Comparison of ENCODE assay signal across 14 cellular contexts in the genomic region with DNA sequence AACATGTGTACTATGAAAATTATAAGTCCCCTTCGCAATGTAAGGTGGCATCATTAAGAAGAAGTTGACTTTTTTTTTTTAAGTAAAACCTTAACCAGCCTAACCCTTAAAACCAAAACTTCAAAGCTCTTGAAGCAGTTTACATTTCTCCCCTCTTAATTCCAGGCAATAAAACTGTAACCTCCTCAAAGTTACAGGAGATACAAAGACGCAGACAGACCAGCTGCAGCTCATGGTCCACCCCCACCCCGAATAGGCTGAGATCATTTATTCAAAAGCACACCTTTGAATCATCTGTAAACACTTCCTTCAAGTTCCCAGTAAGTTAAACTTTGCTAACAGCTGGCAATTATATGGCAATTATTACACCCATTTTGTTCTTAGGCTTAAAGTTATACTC.
DNase-seq lines count a peak whose midpoint lies in the region; ATAC-seq and TF ChIP-seq lines count a peak whose summit lies in the region.
"Had no signal": no experiment of that assay in that cellular context is flagged by ENCODE, and none has a peak within 500 bp of the region (broad histone marks: within the 10 kb centered on the region; RNA-seq: fewer than 3 reads in every experiment).

No MANE protein-coding gene starts in this region.

- POLR2A ChIA-PET in Caco-2 (lab: Charles Lee) (no interaction called here), PC-9 (lab: Charles Lee; ENCODE audit: unreplicated experiment) (no interaction called here)

- H3K4me1 ChIP-seq in Caco-2 (peaks cover 86% of the 10 kb centered on the region), PC-9 (replicated peaks; ENCODE audit: insufficient read depth) (no peaks in the 10 kb centered on the region), testis (no peaks in the 10 kb centered on the region)

- H3K9me3 Mint-ChIP-seq in Caco-2 (ENCODE audit: unreplicated experiment) (no peaks in the 10 kb centered on the region), nephron progenitor cell (no peaks in the 10 kb centered on the region)

- no peaks in the 10 kb centered on the region for H3K79me2 ChIP-seq in PC-9 (ENCODE audit: low read depth)

- H3K4me1 Mint-ChIP-seq in Caco-2 (ENCODE audit: low read depth, unreplicated experiment) (peaks cover 69% of the 10 kb centered on the region), nephron progenitor cell (peaks cover 70% of the 10 kb centered on the region)
- H3K4me1 Mint-ChIP-seq: B cell; CD4-positive, alpha-beta memory T cell had no signal

- no peak for ATAC-seq in HG03521 (IDR thresholded peaks at IDR 0.05; ENCODE audit: unreplicated experiment)
- ATAC-seq: HepG2 had no signal

- CTCF ChIA-PET in Caco-2 (lab: Charles Lee) (interaction anchor here (1.9 kb wide), 1 partner anchor 12 kb away, joined by 7 read pairs; no protein-coding TSS in a partner anchor), PC-9 (lab: Charles Lee) (interaction anchor here (0.6 kb wide), 1 partner anchor 587 kb away, joined by 6 read pairs; no protein-coding TSS in a partner anchor)

- H3K9me3 ChIP-seq in Caco-2, result no peaks in the 10 kb centered on the region
- no peaks in the 10 kb centered on the region for H3K9me3 ChIP-seq in PC-9 (ENCODE audit: insufficient read depth, low read depth)
- no peaks in the 10 kb centered on the region for H3K9me3 ChIP-seq in testis

- WGBS in testis, 2 donors, result 65 to 79% methylated on average over 3 of the region's 3 CpGs

- H3K36me3 Mint-ChIP-seq in Caco-2 (ENCODE audit: insufficient read depth, unreplicated experiment), result no peaks in the 10 kb centered on the region
- H3K36me3 Mint-ChIP-seq in nephron progenitor cell (ENCODE audit: low read depth), result no peaks in the 10 kb centered on the region
- H3K36me3 Mint-ChIP-seq: CD4-positive, alpha-beta memory T cell had no signal

- no peak for TF ChIP-seq CTCF in Caco-2 (IDR thresholded peaks at IDR 0.05; ENCODE audit: insufficient read depth in 1 of 2, low read depth in 1 of 2, low read length in 1 of 2, severe bottlenecking in 1 of 2, unreplicated experiment in 1 of 2)
- no peak for TF ChIP-seq CTCF in nephron progenitor cell (IDR thresholded peaks at IDR 0.05)
- TF ChIP-seq CTCF in PC-9 (conservative IDR thresholded peaks at IDR 0.05), result no peak
- TF ChIP-seq CTCF in testis (IDR thresholded peaks at IDR 0.05), result no peak

- H3K27me3 ChIP-seq in Caco-2 (replicated peaks; ENCODE audit: control insufficient read depth, insufficient read depth, low read length) (no peaks in the 10 kb centered on the region), PC-9 (ENCODE audit: insufficient read depth, low read depth) (0 out of 2 replicates have a peak, but pooled peaks cover 4% of the 10 kb centered on the region), testis (no peaks in the 10 kb centered on the region)

- intact Hi-C loops in Caco-2 (cut with micrococcal nuclease; ENCODE audit: unreplicated experiment), result loop anchor here (2.0 kb wide), 1 partner anchor 79 kb away; no protein-coding TSS in a partner anchor
- intact Hi-C loops in PC-9 (cut with micrococcal nuclease; ENCODE audit: unreplicated experiment), result no loop called here
- intact Hi-C loops in testis (cut with DNase I; ENCODE audit: low total_unique reads), result no loop called here

- BruUV-seq in Caco-2 (replicated peaks; lab: Mats Ljungman, UMichigan) (no TSS peak), PC-9 (replicated peaks; lab: Mats Ljungman, UMichigan) (no TSS peak)

- no peak overlapping the region for H3K27ac ChIP-seq in PC-9
- H3K27ac ChIP-seq in testis, result no peak overlapping the region
- H3K27ac ChIP-seq: C4-2B, GM23248 had no signal

- TF ChIP-seq POLR2A in testis (IDR thresholded peaks at IDR 0.05), result no peak

- H3K27ac Mint-ChIP-seq in Caco-2 (ENCODE audit: unreplicated experiment) (peak overlapping the region; percentile 86), nephron progenitor cell (peak overlapping the region; percentile 15)
- H3K27ac Mint-ChIP-seq: B cell; CD4-positive, alpha-beta memory T cell had no signal

- no peak overlapping the region for H3K4me2 ChIP-seq in PC-9

- no peaks in the 10 kb centered on the region for H3K36me3 ChIP-seq in Caco-2 (ENCODE audit: control insufficient read depth, insufficient read depth, low read length)
- H3K36me3 ChIP-seq in PC-9 (ENCODE audit: low read depth), result no peaks in the 10 kb centered on the region
- H3K36me3 ChIP-seq in testis (ENCODE audit: low read depth, missing control alignments), result no peaks in the 10 kb centered on the region

- H3K4me3 Mint-ChIP-seq in Caco-2 (ENCODE audit: unreplicated experiment), result peak overlapping the region; percentile 56
- no peak overlapping the region for H3K4me3 Mint-ChIP-seq in nephron progenitor cell
- H3K4me3 Mint-ChIP-seq: B cell; CD4-positive, alpha-beta memory T cell had no signal

- H4K20me1 ChIP-seq in PC-9 (ENCODE audit: insufficient read depth), result no peaks in the 10 kb centered on the region

- H2AFZ ChIP-seq in PC-9, result no peak overlapping the region
- H2AFZ ChIP-seq: GM23248 had no signal

- DNase-seq in Caco-2 (peak; percentile 42 to 63), NCI-H748 (lab: John Stamatoyannopoulos, UW; ENCODE audit: unreplicated experiment) (peak; percentile 38), kidney glomerular epithelial cell (lab: John Stamatoyannopoulos, UW) (peak; percentile 1), nephron progenitor cell (no peak), PC-9 (no peak), testis (no peak)
- DNase-seq: ACHN; CD4-positive, alpha-beta memory T cell; GM23248; H7 had no signal

- no peaks in the 10 kb centered on the region for H3K27me3 Mint-ChIP-seq in Caco-2 (ENCODE audit: insufficient read depth, unreplicated experiment)
- no peaks in the 10 kb centered on the region for H3K27me3 Mint-ChIP-seq in nephron progenitor cell (ENCODE audit: low read depth, poor library complexity)
- H3K27me3 Mint-ChIP-seq: B cell had no signal

- H3K4me3 ChIP-seq in Caco-2 (ENCODE audit: low read depth, low read length) (no peak overlapping the region), PC-9 (no peak overlapping the region), testis (no peak overlapping the region)
- H3K4me3 ChIP-seq: GM23248 had no signal

- H3F3A ChIP-seq in PC-9 (ENCODE audit: insufficient read depth, low read depth), result no peaks in the 10 kb centered on the region

- no peaks in the 10 kb centered on the region; the same call in 1 of the 2 replicates for H3K9me2 ChIP-seq in PC-9 (ENCODE audit: insufficient read depth)

Comparison
In these comparisons a context has a peak if more than half of its experiments do, and no peak if none do; other contexts are left out.
1. DNase-seq: peak in Caco-2 (2 of 2), NCI-H748 (single experiment) and kidney glomerular epithelial cell (single experiment); none in nephron progenitor cell (single experiment), PC-9 (0 of 2) and testis (single experiment).